In the genomic region with DNA sequence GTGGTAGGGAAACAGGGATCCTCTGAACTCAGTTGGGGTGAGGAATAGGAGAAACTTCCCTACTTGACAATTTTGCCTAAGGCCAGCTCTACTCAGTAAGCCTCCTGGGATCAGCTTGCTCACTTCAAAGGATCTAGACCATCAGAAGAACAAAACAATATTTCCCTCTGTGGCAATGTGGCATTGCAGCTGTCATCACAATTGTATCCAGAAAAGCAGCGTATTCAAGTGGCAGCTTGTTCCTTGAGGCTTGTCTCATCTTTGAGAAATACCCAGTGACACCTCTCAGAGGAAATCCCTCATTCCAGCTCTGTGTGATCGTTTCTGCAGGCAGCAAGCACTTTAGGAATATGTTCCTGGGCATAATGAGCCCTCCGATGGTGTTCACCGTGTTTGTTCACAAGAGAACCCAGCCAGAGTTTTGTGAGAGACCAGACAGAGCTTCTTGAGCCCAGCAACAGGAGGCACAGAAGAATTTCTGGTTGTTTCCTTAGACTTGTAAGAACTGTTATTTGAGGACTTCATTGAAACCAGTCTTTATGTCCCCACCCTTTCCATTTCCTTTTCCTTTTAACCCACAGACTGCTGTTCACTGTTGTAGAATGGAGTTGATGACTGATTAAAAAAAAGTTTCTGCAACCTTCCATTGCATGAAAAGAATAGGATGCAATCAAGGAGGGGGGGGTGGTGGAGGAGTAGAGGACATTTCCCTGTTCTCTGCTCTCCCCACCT, we compare ENCODE assay signal across 23 cellular contexts.
DNase-seq lines count a peak whose midpoint lies in the region; ATAC-seq, FAIRE-seq and TF ChIP-seq lines count a peak whose summit lies in the region.
"Had no signal": no experiment of that assay in that cellular context is flagged by ENCODE, and none has a peak within 500 bp of the region (broad histone marks: within the 10 kb centered on the region; RNA-seq: fewer than 3 reads in every experiment).

No MANE protein-coding gene starts in this region.

- peaks cover 18% of the 10 kb centered on the region for H3K36me3 Mint-ChIP-seq in Caco-2 (ENCODE audit: insufficient read depth, unreplicated experiment)

- no peak overlapping the region for H3K4me3 Mint-ChIP-seq in Caco-2 (ENCODE audit: unreplicated experiment)

- H3K27me3 ChIP-seq in Caco-2 (replicated peaks; ENCODE audit: control insufficient read depth, insufficient read depth, low read length) (no peaks in the 10 kb centered on the region), H1 (replicated peaks in 1 of 4; ENCODE audit: control insufficient read depth in 3 of 4, extremely low read depth in 1 of 4, insufficient read depth in 3 of 4, low read length in 3 of 4) (no peaks in the 10 kb centered on the region), mesenchymal stem cell (ENCODE audit: control insufficient read depth in 1 of 2, insufficient read depth in 1 of 2, low read length in 2 of 2) (no peaks in the 10 kb centered on the region), spleen (replicated peaks in 1 of 7) (no peaks in the 10 kb centered on the region), small intestine (ENCODE audit: control insufficient read depth in 2 of 2, insufficient read depth in 2 of 2, low read length in 2 of 2) (no peaks in the 10 kb centered on the region), body of pancreas (no peaks in the 10 kb centered on the region)

- TF ChIP-seq RAD21 in H1 (IDR thresholded peaks at IDR 0.05 in 1 of 2, conservative IDR thresholded peaks at IDR 0.05 in 1 of 2; ENCODE audit: low read depth in 2 of 2, low read length in 2 of 2): no peak

- H4K8ac ChIP-seq in H1 (ENCODE audit: extremely low read depth, insufficient read depth, low read length): no peak overlapping the region
- no peak overlapping the region for H4K8ac ChIP-seq in mesenchymal stem cell (ENCODE audit: low read length)

- H2AFZ ChIP-seq in H1 (ENCODE audit: low read length) (no peak overlapping the region), mesenchymal stem cell (ENCODE audit: low read depth, low read length) (no peak overlapping the region)

- intact Hi-C loops in Caco-2 (cut with micrococcal nuclease; ENCODE audit: unreplicated experiment): no loop called here
- intact Hi-C loops in spleen (cut with DNase I; ENCODE audit: low total_unique reads): no loop called here
- intact Hi-C loops in body of pancreas (cut with DNase I): no loop called here

- DNase-seq in Ammon's horn (ENCODE audit: low spot score) (peak; percentile 9), Caco-2 (no peak), H1 (ENCODE audit: low read depth in 1 of 2, low spot score in 2 of 2) (no peak), mesenchymal stem cell (no peak), spleen (no peak), small intestine (no peak), body of pancreas (no peak)
- no peak for DNase-seq in activated CD8-positive, alpha-beta memory T cell treated with anti-CD3 and anti-CD28 coated beads, Interleukin-2, amount 50 U/mL, for 4 hours
- DNase-seq: DND-41, GOT3, KG1, NCI-H1048, NCI-H1436 treated with DMSO at 0.1 percent for 48 hours, NCI-H2029 treated with DMSO at 0.1 percent for 48 hours, NCI-H510A treated with DMSO at 0.1 percent for 48 hours had no signal

- WGBS in H1 (ENCODE audit: extremely low coverage in 1 of 2, insufficient coverage in 1 of 2, insufficient read length in 1 of 2, insufficient replicate concordance in 2 of 2, low coverage in 1 of 2, low lambda C conversion rate in 2 of 2, missing lambda C conversion rate in 1 of 2), 2 experiments: 95% methylated on average over 4 of the region's 4 CpGs; no CpG with 5 or more reads in 1 of the 2 experiments
- 82% methylated on average over 4 of the region's 4 CpGs for WGBS in mesenchymal stem cell
- WGBS in spleen, 5 donors: 56 to 67% (median 63%) methylated on average over 4 of the region's 4 CpGs
- 70 to 85% (median 83%) methylated on average over 4 of the region's 4 CpGs for WGBS in small intestine, 3 donors
- WGBS in body of pancreas, 2 donors: 87 to 100% methylated on average over 4 of the region's 4 CpGs

- no peak overlapping the region; the same call in 1 of the 2 replicates for H2BK15ac ChIP-seq in H1 (ENCODE audit: low read length)
- H2BK15ac ChIP-seq in mesenchymal stem cell (ENCODE audit: low read depth, poor library complexity, severe bottlenecking): peak overlapping the region; percentile 12

- H4K20me1 ChIP-seq in H1 (replicated peaks in 1 of 2; ENCODE audit: control insufficient read depth in 1 of 2, insufficient read depth in 2 of 2, low read length in 2 of 2): no peaks in the 10 kb centered on the region

- no peak overlapping the region for H3K4me2 ChIP-seq in H1 (ENCODE audit: insufficient read depth in 1 of 2, low read depth in 2 of 2, low read length in 2 of 2)
- H3K4me2 ChIP-seq in mesenchymal stem cell (ENCODE audit: low read length, poor library complexity, severe bottlenecking): no peak overlapping the region
- H3K4me2 ChIP-seq: A549 had no signal

- H4K5ac ChIP-seq in H1 (ENCODE audit: insufficient read length, low read depth, low read length): no peak overlapping the region

- no peak for ATAC-seq in body of pancreas
- ATAC-seq: A549, GM12878, HepG2, Panc1, Right ventricle myocardium inferior had no signal

- BruUV-seq in Caco-2 (replicated peaks; lab: Mats Ljungman, UMichigan): no TSS peak

- no peak overlapping the region for H2BK5ac ChIP-seq in H1 (ENCODE audit: low read depth, low read length)
- no peak overlapping the region for H2BK5ac ChIP-seq in mesenchymal stem cell (ENCODE audit: low read depth, low read length, poor library complexity, severe bottlenecking)

- H3K9ac ChIP-seq in H1 (replicated peaks in 1 of 4; ENCODE audit: extremely low read depth in 1 of 4, low read depth in 3 of 4, low read length in 3 of 4) (no peak overlapping the region), mesenchymal stem cell (ENCODE audit: low read length) (no peak overlapping the region)

- H4K91ac ChIP-seq in H1 (replicated peaks; ENCODE audit: insufficient read length, low read length): no peak overlapping the region
- H4K91ac ChIP-seq in mesenchymal stem cell (ENCODE audit: low read length): no peak overlapping the region

- no peaks in the 10 kb centered on the region for H3K23me2 ChIP-seq in H1 (ENCODE audit: low read depth, low read length)

- peak overlapping the region; percentile 3 for H3K4ac ChIP-seq in H1 (replicated peaks; ENCODE audit: insufficient read length, low read depth, low read length)
- no peak overlapping the region for H3K4ac ChIP-seq in mesenchymal stem cell (ENCODE audit: low read depth in 1 of 2, low read length in 2 of 2)

- CTCF ChIA-PET in Caco-2 (lab: Charles Lee): no interaction called here
- CTCF ChIA-PET in H1 (lab: Charles Lee; ENCODE audit: partially characterized antibody): interaction anchor here (0.9 to 1.7 kb wide), 6 partner anchors 20 to 783 kb away, joined by 3 to 4 read pairs (median 3); no protein-coding TSS in a partner anchor

- H2AK5ac ChIP-seq in H1 (ENCODE audit: low read depth, low read length) (peak overlapping the region; percentile 2; the same call in 1 of the 2 replicates), mesenchymal stem cell (ENCODE audit: low read length, severe bottlenecking) (no peak overlapping the region)

- no peak overlapping the region for H3K4me3 ChIP-seq in Caco-2 (ENCODE audit: low read depth, low read length)
- H3K4me3 ChIP-seq in H1 (ENCODE audit: extremely low read depth in 1 of 4, insufficient read depth in 2 of 4, low read depth in 3 of 4, low read length in 4 of 4): no peak overlapping the region
- no peak overlapping the region for H3K4me3 ChIP-seq in mesenchymal stem cell (ENCODE audit: insufficient read depth in 1 of 2, low read depth in 1 of 2, low read length in 2 of 2)
- H3K4me3 ChIP-seq in spleen: no peak overlapping the region
- no peak overlapping the region for H3K4me3 ChIP-seq in small intestine (ENCODE audit: low read depth in 1 of 2, low read length in 2 of 2)
- no peak overlapping the region for H3K4me3 ChIP-seq in body of pancreas
- H3K4me3 ChIP-seq: A549, GM12878, SK-N-MC had no signal

- H3K79me1 ChIP-seq in H1 (ENCODE audit: low read depth, low read length): no peaks in the 10 kb centered on the region
- H3K79me1 ChIP-seq in mesenchymal stem cell (replicated peaks; ENCODE audit: low read length, poor library complexity, severe bottlenecking): no peaks in the 10 kb centered on the region

- peaks cover 42% of the 10 kb centered on the region for H3K4me1 Mint-ChIP-seq in Caco-2 (ENCODE audit: low read depth, unreplicated experiment)

- H2BK120ac ChIP-seq in H1 (replicated peaks; ENCODE audit: low read depth, low read length) (no peak overlapping the region), mesenchymal stem cell (ENCODE audit: low read depth, low read length) (no peak overlapping the region)

- H3K23ac ChIP-seq in H1 (ENCODE audit: insufficient read length) (no peak overlapping the region), mesenchymal stem cell (ENCODE audit: low read length in 2 of 2) (no peak overlapping the region)

- H2BK12ac ChIP-seq in H1 (ENCODE audit: low read depth, low read length) (0 out of 2 replicates have a peak overlapping the region, but pooled peaks have one; percentile 12), mesenchymal stem cell (ENCODE audit: low read length in 2 of 2) (peak overlapping the region in 1 of 2 experiments; percentile 10)

- FAIRE-seq in H1 (lab: Jason Lieb, UNC): no peak
- FAIRE-seq in small intestine (lab: Jason Lieb, UNC): no peak
- FAIRE-seq: A549, G401.6, GM12878, GM18507, HepG2 had no signal

- TF ChIP-seq EP300 in H1 (IDR thresholded peaks at IDR 0.05; ENCODE audit: borderline replicate concordance in 1 of 2, low read depth in 2 of 2, low read length in 2 of 2): no peak

- H3K9me3 ChIP-seq in Caco-2 (peaks cover 6% of the 10 kb centered on the region; the same call in 1 of the 2 replicates), H1 (ENCODE audit: insufficient read depth in 2 of 2, low read depth in 1 of 2, low read length in 1 of 2) (no peaks in the 10 kb centered on the region), mesenchymal stem cell (ENCODE audit: control insufficient read depth, low read length) (no peaks in the 10 kb centered on the region), spleen (no peaks in the 10 kb centered on the region), small intestine (ENCODE audit: control insufficient read depth, low read depth) (no peaks in the 10 kb centered on the region), body of pancreas (no peaks in the 10 kb centered on the region)
- H3K9me3 ChIP-seq: A549 had no signal

- TF ChIP-seq POLR2A in H1 (IDR thresholded peaks at IDR 0.05; ENCODE audit: control extremely low read depth in 1 of 2, low read depth in 2 of 2, low read length in 2 of 2): no peak
- TF ChIP-seq POLR2A in spleen (IDR thresholded peaks at IDR 0.05): no peak
- TF ChIP-seq POLR2A in body of pancreas (IDR thresholded peaks at IDR 0.05): no peak

- H3K4me1 ChIP-seq in Caco-2 (peaks cover 32% of the 10 kb centered on the region), H1 (replicated peaks in 1 of 4; ENCODE audit: control insufficient read depth in 3 of 4, insufficient read depth in 4 of 4, low read length in 3 of 4) (peaks cover 0 to 5% (median 4%) of the 10 kb centered on the region in 4 experiments; a peak in 4 of 7 replicates), mesenchymal stem cell (ENCODE audit: control insufficient read depth, insufficient read depth, low read depth, low read length) (no peaks in the 10 kb centered on the region), spleen (peaks cover 0 to 5% (median 0%) of the 10 kb centered on the region in 6 donors), small intestine (ENCODE audit: control insufficient read depth in 2 of 2, insufficient read depth in 1 of 2, low read depth in 1 of 2, low read length in 1 of 2) (no peaks in the 10 kb centered on the region), body of pancreas (no peaks in the 10 kb centered on the region)
- H3K4me1 ChIP-seq: A549 had no signal

- no peak overlapping the region for H3K56ac ChIP-seq in H1 (replicated peaks; ENCODE audit: insufficient read length, low read depth, low read length)

- no peak overlapping the region for H3K14ac ChIP-seq in H1 (ENCODE audit: insufficient read length)
- H3K14ac ChIP-seq in mesenchymal stem cell (ENCODE audit: low read length in 2 of 2): no peak overlapping the region

- no peaks in the 10 kb centered on the region for H3K79me2 ChIP-seq in H1 (ENCODE audit: control insufficient read depth in 1 of 2, insufficient read depth in 2 of 2, low read length in 2 of 2)

- H3K27ac Mint-ChIP-seq in Caco-2 (ENCODE audit: unreplicated experiment): peak overlapping the region; percentile 62

- H3K27ac ChIP-seq in H1 (ENCODE audit: low read depth, low read length): no peak overlapping the region
- H3K27ac ChIP-seq in mesenchymal stem cell (ENCODE audit: low read length, poor library complexity, severe bottlenecking): no peak overlapping the region
- H3K27ac ChIP-seq in spleen: no peak overlapping the region
- no peak overlapping the region for H3K27ac ChIP-seq in small intestine (ENCODE audit: low read depth in 1 of 2, low read length in 1 of 2)
- no peak overlapping the region for H3K27ac ChIP-seq in body of pancreas
- H3K27ac ChIP-seq: A549, SK-N-MC had no signal

- H3K9me3 Mint-ChIP-seq in Caco-2 (ENCODE audit: unreplicated experiment): peaks cover 25% of the 10 kb centered on the region

- no peaks in the 10 kb centered on the region for H3K36me3 ChIP-seq in Caco-2 (ENCODE audit: control insufficient read depth, insufficient read depth, low read length)
- no peaks in the 10 kb centered on the region for H3K36me3 ChIP-seq in H1 (ENCODE audit: control insufficient read depth in 2 of 4, insufficient read depth in 4 of 4, low read length in 3 of 4)
- H3K36me3 ChIP-seq in mesenchymal stem cell (ENCODE audit: control insufficient read depth in 1 of 2, insufficient read depth in 2 of 2, low read depth in 1 of 2, low read length in 2 of 2): no peaks in the 10 kb centered on the region
- H3K36me3 ChIP-seq in spleen: no peaks in the 10 kb centered on the region
- H3K36me3 ChIP-seq in small intestine (ENCODE audit: control insufficient read depth in 2 of 2, insufficient read depth in 2 of 2, low read length in 2 of 2): no peaks in the 10 kb centered on the region
- H3K36me3 ChIP-seq in body of pancreas (replicated peaks in 1 of 2; ENCODE audit: insufficient read depth in 1 of 2, low read depth in 2 of 2): no peaks in the 10 kb centered on the region

- POLR2A ChIA-PET in Caco-2 (lab: Charles Lee): no interaction called here
- POLR2A ChIA-PET in H1 (lab: Charles Lee; ENCODE audit: partially characterized antibody): no interaction called here

- TF ChIP-seq CTCF in Caco-2 (IDR thresholded peaks at IDR 0.05; ENCODE audit: insufficient read depth in 1 of 2, low read depth in 1 of 2, low read length in 1 of 2, severe bottlenecking in 1 of 2, unreplicated experiment in 1 of 2): no peak
- TF ChIP-seq CTCF in H1 (IDR thresholded peaks at IDR 0.05; ENCODE audit: control extremely low read depth in 1 of 3, insufficient read depth in 1 of 3, low read depth in 1 of 3, low read length in 3 of 3): no peak
- TF ChIP-seq CTCF in spleen (IDR thresholded peaks at IDR 0.05 in 8 of 11, conservative IDR thresholded peaks at IDR 0.05 in 3 of 11): no peak
- no peak for TF ChIP-seq CTCF in body of pancreas (IDR thresholded peaks at IDR 0.05)

- no peak overlapping the region for H2BK20ac ChIP-seq in H1 (ENCODE audit: low read length)

- H3K27me3 Mint-ChIP-seq in Caco-2 (ENCODE audit: insufficient read depth, unreplicated experiment): no peaks in the 10 kb centered on the region

- H3K18ac ChIP-seq in H1 (ENCODE audit: extremely low read depth, low read length) (no peak overlapping the region), mesenchymal stem cell (ENCODE audit: low read depth in 1 of 2, low read length in 2 of 2) (no peak overlapping the region)
